In the genomic region with DNA sequence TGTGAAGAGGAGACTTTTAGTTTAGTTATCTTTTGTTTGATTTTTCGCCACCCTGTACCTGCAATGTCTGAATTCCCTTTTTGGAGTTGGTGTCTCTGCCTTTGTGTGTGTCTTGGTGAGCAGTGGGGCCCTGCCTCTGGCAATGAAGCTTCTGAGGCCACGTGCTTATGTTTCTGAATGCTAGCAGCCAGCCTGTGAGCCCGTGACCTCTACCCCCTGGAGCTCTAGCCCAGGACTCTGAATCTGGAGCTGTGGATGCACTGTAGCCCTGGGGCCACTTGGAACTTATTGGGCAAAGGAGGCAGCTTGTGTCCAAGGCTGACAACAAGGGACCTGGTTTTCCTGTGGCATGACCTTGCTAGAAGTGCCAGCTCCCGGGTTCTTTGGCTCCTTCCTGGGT, we compare ENCODE assay signal across 27 cellular contexts. TPM values are rescaled to one million over a fixed set of nuclear protein-coding genes. Genes with fewer than 3 reads are reported as not detected.
"Had no signal": no experiment of that assay in that cellular context is flagged by ENCODE, and none has a peak within 500 bp of the region (broad histone marks: within the 10 kb centered on the region; RNA-seq: fewer than 3 reads in every experiment).

No MANE protein-coding gene starts in this region.

- H3K4me1 Mint-ChIP-seq: activated B cell treated with CpG ODN at 0.5 μM for 24 hours; activated T-helper 17 cell treated with anti-CD3 and anti-CD28 coated beads, Interleukin-2, amount 50 U/mL, for 72 hours; central memory CD8-positive, alpha-beta T cell; nephron; T-helper 17 cell had no signal

- H2AFZ ChIP-seq: hepatocyte had no signal

- H3K4me3 Mint-ChIP-seq: activated B cell treated with CpG ODN at 0.5 μM for 24 hours; activated CD8-positive, alpha-beta T cell treated with anti-CD3 and anti-CD28 coated beads for 36 hours; activated T-cell treated with anti-CD3 and anti-CD28 coated beads, Interleukin-2, amount 50 U/mL, for 4 hours; activated T-helper 17 cell treated with anti-CD3 and anti-CD28 coated beads, Interleukin-2, amount 50 U/mL, for 72 hours; central memory CD8-positive, alpha-beta T cell; nephron; T-helper 17 cell had no signal

- H3K4me1 ChIP-seq: lower lobe of right lung had no signal

- H3K9me3 ChIP-seq: esophagus squamous epithelium, lower lobe of right lung, pancreas, prostate gland, suprapubic skin, tibial artery had no signal

- H3K27ac Mint-ChIP-seq: activated B cell treated with CpG ODN at 0.5 μM for 24 hours; activated CD8-positive, alpha-beta T cell treated with anti-CD3 and anti-CD28 coated beads for 36 hours; activated T-helper 17 cell treated with anti-CD3 and anti-CD28 coated beads, Interleukin-2, amount 50 U/mL, for 72 hours; nephron; T-helper 17 cell had no signal

- H3K27me3 ChIP-seq: brain microvascular endothelial cell, esophagus squamous epithelium, hepatocyte, pancreas, suprapubic skin, tibial artery had no signal

- H3K36me3 ChIP-seq: brain microvascular endothelial cell, esophagus squamous epithelium, lower lobe of right lung, pancreas, prostate gland, suprapubic skin, tibial artery had no signal

- H3K4me2 ChIP-seq: hepatocyte had no signal

- H3K9me3 Mint-ChIP-seq: activated CD8-positive, alpha-beta T cell treated with anti-CD3 and anti-CD28 coated beads for 36 hours; activated T-cell treated with anti-CD3 and anti-CD28 coated beads, Interleukin-2, amount 50 U/mL, for 4 hours; central memory CD8-positive, alpha-beta T cell had no signal

- DNase-seq: activated B cell treated with CpG ODN at 0.5 μM for 24 hours; activated CD4-positive, alpha-beta T cell treated with anti-CD3 and anti-CD28 coated beads, Interleukin-2, amount 50 U/mL, for 1 hour; activated CD8-positive, alpha-beta T cell treated with anti-CD3 and anti-CD28 coated beads for 36 hours; activated gamma-delta T cell treated with Interleukin-2 at 50 U/mL for 16 hours; activated naive CD4-positive, alpha-beta T cell treated with anti-CD3 and anti-CD28 coated beads, Interleukin-2, amount 50 U/mL, for 16 hours; activated T-cell treated with anti-CD3 and anti-CD28 coated beads, Interleukin-2, amount 50 U/mL, for 4 hours; amniotic stem cell; brain microvascular endothelial cell; dermis blood vessel endothelial cell; effector CD4-positive, alpha-beta T cell; esophagus squamous epithelium; foreskin melanocyte; kidney; lower lobe of right lung; pancreas; stimulated activated CD4-positive, alpha-beta T cell treated with anti-CD3 and anti-CD28 coated beads, Interleukin-15, amount 100 ng/mL, for 24 hours; stimulated activated CD4-positive, alpha-beta T cell treated with anti-CD3 and anti-CD28 coated beads, Interleukin-2, amount 100 ng/mL, for 24 hours; stimulated activated naive CD4-positive, alpha-beta T cell; T-helper 17 cell; tibial artery had no signal

- H3K4me3 ChIP-seq: esophagus squamous epithelium, hepatocyte, lower lobe of right lung, pancreas, prostate gland, suprapubic skin, tibial artery had no signal

- H3K27ac ChIP-seq: brain microvascular endothelial cell, epithelial cell of prostate, esophagus squamous epithelium, hepatocyte, lower lobe of right lung, pancreas, prostate gland, suprapubic skin, tibial artery had no signal

- ATAC-seq: activated CD8-positive, alpha-beta T cell treated with anti-CD3 and anti-CD28 coated beads for 36 hours; activated T-cell treated with anti-CD3 and anti-CD28 coated beads, Interleukin-2, amount 50 U/mL, for 4 hours; activated T-helper 17 cell treated with anti-CD3 and anti-CD28 coated beads, Interleukin-2, amount 50 U/mL, for 72 hours; lower lobe of right lung; pancreas; T-helper 17 cell had no signal

RNA-seq across cellular contexts. Expression of a gene that starts 19.4 kb away (rescaled TPM):
- total RNA-seq: activated B cell treated with CpG ODN at 0.5 μM for 24 hours; activated CD8-positive, alpha-beta T cell treated with anti-CD3 and anti-CD28 coated beads for 36 hours; activated T-helper 17 cell treated with anti-CD3 and anti-CD28 coated beads, Interleukin-2, amount 50 U/mL, for 72 hours had no signal
